Comparison of ENCODE assay signal across 23 cellular contexts in the genomic region with DNA sequence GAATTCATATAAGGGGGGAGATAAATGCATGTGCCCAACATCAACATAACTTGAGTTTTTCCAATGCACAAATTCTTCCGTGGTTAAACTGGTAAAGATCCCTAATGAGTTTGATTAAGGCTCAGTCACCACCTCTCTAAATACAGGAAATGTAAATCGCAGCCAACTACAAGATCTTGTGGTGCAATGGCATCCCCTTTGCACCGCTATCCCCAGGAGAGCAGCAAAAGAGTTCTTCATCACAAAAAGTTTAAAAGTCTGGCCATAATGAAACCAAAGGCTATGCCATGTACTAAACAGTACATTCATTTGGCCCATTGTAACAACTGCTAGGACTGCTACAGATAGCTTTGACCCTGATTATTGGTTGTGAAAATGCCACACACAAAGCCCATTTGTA. TPM values are rescaled to one million over a fixed set of nuclear protein-coding genes. Genes with fewer than 3 reads are reported as not detected.
DNase-seq lines count a peak whose midpoint lies in the region; FAIRE-seq and TF ChIP-seq lines count a peak whose summit lies in the region.
"Had no signal": no experiment of that assay in that cellular context is flagged by ENCODE, and none has a peak within 500 bp of the region (broad histone marks: within the 10 kb centered on the region; RNA-seq: fewer than 3 reads in every experiment).

No MANE protein-coding gene starts in this region.

- H3K4me2 ChIP-seq in Karpas-422 (ENCODE audit: low read depth, low read length, poor library complexity, severe bottlenecking): peak overlapping the region; percentile 77
- H3K4me2 ChIP-seq in mammary epithelial cell (ENCODE audit: insufficient read depth, low read depth, low read length): no peak overlapping the region

- no peaks in the 10 kb centered on the region for H3K27me3 Mint-ChIP-seq in endodermal cell (ENCODE audit: insufficient read depth)
- peaks cover 0 to 3% of the 10 kb centered on the region in 2 donors for H3K27me3 Mint-ChIP-seq in CD4-positive, alpha-beta memory T cell
- H3K27me3 Mint-ChIP-seq: activated CD8-positive, alpha-beta T cell treated with anti-CD3 and anti-CD28 coated beads for 36 hours had no signal

- H4K20me1 ChIP-seq in Karpas-422 (ENCODE audit: insufficient read depth, low read depth, low read length): no peaks in the 10 kb centered on the region
- no peaks in the 10 kb centered on the region for H4K20me1 ChIP-seq in mammary epithelial cell (ENCODE audit: insufficient read depth, low read length)

- H3K4me3 Mint-ChIP-seq in endodermal cell: no peak overlapping the region
- no peak overlapping the region for H3K4me3 Mint-ChIP-seq in CD4-positive, alpha-beta memory T cell
- H3K4me3 Mint-ChIP-seq: activated CD8-positive, alpha-beta T cell treated with anti-CD3 and anti-CD28 coated beads for 36 hours; activated naive CD8-positive, alpha-beta T cell treated with anti-CD3 and anti-CD28 coated beads, Interleukin-2, amount 10 ng/mL, durations not matched to agents 7 days and 5 days had no signal

- no TSS peak for BruUV-seq in mammary epithelial cell (replicated peaks; lab: Mats Ljungman, UMichigan)

- no peak for TF ChIP-seq POLR2A in GM12892 (IDR thresholded peaks at IDR 0.05; ENCODE audit: low read depth, low read length)
- no peak for TF ChIP-seq POLR2A in transverse colon (IDR thresholded peaks at IDR 0.05)

- H3K27ac ChIP-seq in Karpas-422 (ENCODE audit: low read length): peak overlapping the region; percentile 95
- H3K27ac ChIP-seq in endodermal cell (ENCODE audit: low read depth, low read length): no peak overlapping the region
- H3K27ac ChIP-seq in transverse colon: peak overlapping the region; percentile 24 to 56 (median 44)
- no peak overlapping the region for H3K27ac ChIP-seq in CD4-positive, alpha-beta memory T cell (ENCODE audit: low read depth, low read length)
- no peak overlapping the region for H3K27ac ChIP-seq in mammary epithelial cell (ENCODE audit: insufficient read depth, low read depth, low read length)
- H3K27ac ChIP-seq: SJSA1 had no signal

- H2AFZ ChIP-seq in Karpas-422 (ENCODE audit: low read length): peak overlapping the region; percentile 59; the same call in 1 of the 2 replicates
- H2AFZ ChIP-seq in mammary epithelial cell (ENCODE audit: low read depth, low read length): no peak overlapping the region

- H3K9me3 ChIP-seq in Karpas-422 (ENCODE audit: low read length) (no peaks in the 10 kb centered on the region), endodermal cell (ENCODE audit: control insufficient read depth, low read length) (no peaks in the 10 kb centered on the region), transverse colon (no peaks in the 10 kb centered on the region), mammary epithelial cell (replicated peaks; ENCODE audit: insufficient read depth, low read length) (no peaks in the 10 kb centered on the region)
- H3K9me3 ChIP-seq in CD4-positive, alpha-beta memory T cell (ENCODE audit: control insufficient read depth in 1 of 2, low read length in 2 of 2): no peaks in the 10 kb centered on the region
- H3K9me3 ChIP-seq: SJSA1 had no signal

- H3K79me2 ChIP-seq in Karpas-422 (ENCODE audit: low read length) (no peaks in the 10 kb centered on the region), mammary epithelial cell (ENCODE audit: insufficient read depth, low read length) (peaks cover 28% of the 10 kb centered on the region)

- dilution Hi-C loops in mammary epithelial cell (cut with HindIII; ENCODE audit: low sequenced_read_pairs): no loop called here

- intact Hi-C loops in transverse colon (cut with DNase I; ENCODE audit: low total_unique reads): no loop called here
- intact Hi-C loops in CD4-positive, alpha-beta memory T cell (cut with micrococcal nuclease): no loop called here
- intact Hi-C loops in mammary epithelial cell (cut with micrococcal nuclease): no loop called here

- H3K4me1 ChIP-seq in Karpas-422 (ENCODE audit: low read length) (peaks cover 61% of the 10 kb centered on the region), endodermal cell (ENCODE audit: control insufficient read depth, insufficient read depth, low read length) (peaks cover 39% of the 10 kb centered on the region), transverse colon (peaks cover 14 to 69% (median 42%) of the 10 kb centered on the region in 4 donors), mammary epithelial cell (ENCODE audit: insufficient read depth, low read length) (no peaks in the 10 kb centered on the region)
- H3K4me1 ChIP-seq in CD4-positive, alpha-beta memory T cell (ENCODE audit: insufficient read depth, low read length): no peaks in the 10 kb centered on the region

- TF ChIP-seq CTCF in endodermal cell (conservative IDR thresholded peaks at IDR 0.05): no peak
- no peak for TF ChIP-seq CTCF in transverse colon (IDR thresholded peaks at IDR 0.05)
- no peak for TF ChIP-seq CTCF in mammary epithelial cell (conservative IDR thresholded peaks at IDR 0.05 in 1 of 2, IDR thresholded peaks at IDR 0.05 in 1 of 2; ENCODE audit: extremely low read depth in 1 of 2, insufficient read depth in 1 of 2, low read depth in 1 of 2, low read length in 2 of 2)

- H3K9ac ChIP-seq in Karpas-422 (ENCODE audit: low read length) (peak overlapping the region; percentile 43), endodermal cell (ENCODE audit: extremely low read depth, low read length, poor library complexity, severe bottlenecking) (no peak overlapping the region), mammary epithelial cell (ENCODE audit: insufficient read depth, low read length) (no peak overlapping the region)

- peak; percentile 67 for FAIRE-seq in GM12892 (lab: Jason Lieb, UNC)
- FAIRE-seq: RCC 7860, small intestine, TTC549, urothelium cell line had no signal

- no peak for DNase-seq in GM12892 (ENCODE audit: insufficient read length)
- peak; percentile 65 for DNase-seq in Karpas-422
- no peak for DNase-seq in endodermal cell
- DNase-seq in transverse colon: no peak
- no peak for DNase-seq in NCI-H128 (lab: John Stamatoyannopoulos, UW; ENCODE audit: unreplicated experiment)
- no peak for DNase-seq in CD4-positive, alpha-beta memory T cell
- DNase-seq in mammary epithelial cell: no peak
- DNase-seq: activated CD4-positive, alpha-beta T cell treated with anti-CD3 and anti-CD28 coated beads for 1 hour; activated CD8-positive, alpha-beta T cell treated with anti-CD3 and anti-CD28 coated beads for 36 hours; activated naive CD8-positive, alpha-beta T cell treated with anti-CD3 and anti-CD28 coated beads, Interleukin-2, amount 10 ng/mL, durations not matched to agents 7 days and 5 days; DMS 273 treated with DMSO at 0.1 percent for 48 hours; kidney glomerular epithelial cell; NCI-H1436; NCI-H2107; NCI-H510A treated with DMSO at 0.1 percent for 48 hours; NK-92 treated with Interleukin-12 subunit alpha and Interleukin-12 subunit beta, amount 100 ng/mL, for 24 hours; occipital lobe; small intestine; stimulated activated CD4-positive, alpha-beta T cell treated with anti-CD3 and anti-CD28 coated beads, Interleukin-1b, Interleukin-23, amount 100 ng/mL, for 48 hours had no signal

- in situ Hi-C loops in transverse colon (cut with MboI; ENCODE audit: low pct_ligation_motif_present in 1 of 4, low pct_unique_long_range_greater_than_20kb in 1 of 4, low sequenced_read_pairs in 3 of 4) (no loop called here), mammary epithelial cell (cut with MboI; ENCODE audit: low sequenced_read_pairs in 2 of 2) (no loop called here)

- H3K27ac Mint-ChIP-seq in endodermal cell: peak overlapping the region; percentile 24
- H3K27ac Mint-ChIP-seq in CD4-positive, alpha-beta memory T cell: no peak overlapping the region
- H3K27ac Mint-ChIP-seq: activated CD8-positive, alpha-beta T cell treated with anti-CD3 and anti-CD28 coated beads for 36 hours; activated naive CD8-positive, alpha-beta T cell treated with anti-CD3 and anti-CD28 coated beads, Interleukin-2, amount 10 ng/mL, durations not matched to agents 7 days and 5 days had no signal

- no peaks in the 10 kb centered on the region for H3K36me3 ChIP-seq in Karpas-422 (ENCODE audit: insufficient read depth, low read length)
- peaks cover 46% of the 10 kb centered on the region for H3K36me3 ChIP-seq in endodermal cell (ENCODE audit: control insufficient read depth, insufficient read depth, low read length)
- H3K36me3 ChIP-seq in transverse colon: no peaks in the 10 kb centered on the region
- no peaks in the 10 kb centered on the region for H3K36me3 ChIP-seq in CD4-positive, alpha-beta memory T cell (ENCODE audit: insufficient read depth, low read length)
- no peaks in the 10 kb centered on the region for H3K36me3 ChIP-seq in mammary epithelial cell (ENCODE audit: insufficient read depth, low read length)

- TF ChIP-seq EP300 in transverse colon (IDR thresholded peaks at IDR 0.05; ENCODE audit: low read depth): no peak

- peaks cover 31% of the 10 kb centered on the region for H3K36me3 Mint-ChIP-seq in endodermal cell (ENCODE audit: low read depth)
- no peaks in the 10 kb centered on the region for H3K36me3 Mint-ChIP-seq in CD4-positive, alpha-beta memory T cell
- H3K36me3 Mint-ChIP-seq: activated naive CD8-positive, alpha-beta T cell treated with anti-CD3 and anti-CD28 coated beads, Interleukin-2, amount 10 ng/mL, durations not matched to agents 7 days and 5 days had no signal

- H3K4me3 ChIP-seq in Karpas-422 (ENCODE audit: low read length): peak overlapping the region; percentile 22
- no peak overlapping the region for H3K4me3 ChIP-seq in endodermal cell (ENCODE audit: low read length)
- H3K4me3 ChIP-seq in transverse colon: no peak overlapping the region
- no peak overlapping the region for H3K4me3 ChIP-seq in CD4-positive, alpha-beta memory T cell (ENCODE audit: low read length in 2 of 2)
- H3K4me3 ChIP-seq in mammary epithelial cell (replicated peaks in 1 of 3; ENCODE audit: insufficient read depth in 1 of 3, low read depth in 2 of 3, low read length in 3 of 3): no peak overlapping the region
- H3K4me3 ChIP-seq: SJSA1 had no signal

- no peaks in the 10 kb centered on the region for H3K9me2 ChIP-seq in Karpas-422 (replicated peaks; ENCODE audit: insufficient read depth, low read length)

- H3K27me3 ChIP-seq in Karpas-422 (ENCODE audit: low read length): no peaks in the 10 kb centered on the region
- H3K27me3 ChIP-seq in endodermal cell (ENCODE audit: control insufficient read depth, insufficient read depth, low read length, poor library complexity, severe bottlenecking): no peaks in the 10 kb centered on the region
- H3K27me3 ChIP-seq in transverse colon: no peaks in the 10 kb centered on the region
- H3K27me3 ChIP-seq in CD4-positive, alpha-beta memory T cell (ENCODE audit: insufficient read depth, low read length): no peaks in the 10 kb centered on the region
- H3K27me3 ChIP-seq in mammary epithelial cell (ENCODE audit: insufficient read depth, low read length): no peaks in the 10 kb centered on the region
- H3K27me3 ChIP-seq: SJSA1 had no signal

- CTCF ChIA-PET in CD4-positive, alpha-beta memory T cell (lab: Charles Lee; ENCODE audit: partially characterized antibody): no interaction called here
- CTCF ChIA-PET in mammary epithelial cell (lab: Charles Lee; ENCODE audit: low non-redundant PET): no interaction called here

- 53 to 64% methylated on average over 3 of the region's 3 CpGs for WGBS in endodermal cell (ENCODE audit: insufficient coverage in 1 of 2, insufficient read length in 1 of 2), 2 experiments
- WGBS in transverse colon (ENCODE audit: low coverage in 1 of 2), 2 donors: 60% methylated on average over 1 to 3 of the region's 3 CpGs
- WGBS in mammary epithelial cell (ENCODE audit: low coverage, missing lambda C conversion rate): 90% methylated on average over 3 of the region's 3 CpGs

- no peaks in the 10 kb centered on the region for H3K9me3 Mint-ChIP-seq in endodermal cell
- H3K9me3 Mint-ChIP-seq in CD4-positive, alpha-beta memory T cell: peaks cover 0 to 6% (median 0%) of the 10 kb centered on the region in 8 donors
- H3K9me3 Mint-ChIP-seq: activated CD8-positive, alpha-beta T cell treated with anti-CD3 and anti-CD28 coated beads for 36 hours; activated naive CD8-positive, alpha-beta T cell treated with anti-CD3 and anti-CD28 coated beads, Interleukin-2, amount 10 ng/mL, durations not matched to agents 7 days and 5 days had no signal

- POLR2A ChIA-PET in CD4-positive, alpha-beta memory T cell (lab: Charles Lee; ENCODE audit: partially characterized antibody): no interaction called here

- peaks cover 92% of the 10 kb centered on the region for H3K4me1 Mint-ChIP-seq in endodermal cell
- no peaks in the 10 kb centered on the region for H3K4me1 Mint-ChIP-seq in CD4-positive, alpha-beta memory T cell
- H3K4me1 Mint-ChIP-seq: activated naive CD8-positive, alpha-beta T cell treated with anti-CD3 and anti-CD28 coated beads, Interleukin-2, amount 10 ng/mL, durations not matched to agents 7 days and 5 days had no signal

RNA-seq across cellular contexts. Expression of a gene that starts 44.6 kb away (rescaled TPM):
- 12.9 TPM for polyA plus RNA-seq in GM12892 (2012; ENCODE audit: missing spikeins)
- 12.1 and 12.8 TPM in 2 replicates for total RNA-seq in Karpas-422 (2014; rRNA removed; shearing (Covaris generic); ENCODE audit: low replicate concordance)
- total RNA-seq in endodermal cell (100 to 1,000 TPM; 138 to 140 TPM), transverse colon (10 to 100 TPM; 30.6 to 83.2 (median 41.2) TPM), mammary epithelial cell (10 to 100 TPM in 1 of 2 donors, 1 to 10 TPM in 1; 7.0 to 20.0 TPM)
- 85.1 TPM for polyA plus RNA-seq in endodermal cell (2013, experiment 1 of 2)
- 84.0 TPM for polyA plus RNA-seq in endodermal cell (2013, experiment 2 of 2)
- not detected for total RNA-seq in CD4-positive, alpha-beta memory T cell
- not detected for polyA plus RNA-seq in CD4-positive, alpha-beta memory T cell
- 4.4 TPM for polyA plus RNA-seq in mammary epithelial cell
- polyA minus RNA-seq in mammary epithelial cell: 5.8 TPM
- total RNA-seq: activated CD8-positive, alpha-beta T cell treated with anti-CD3 and anti-CD28 coated beads for 36 hours; activated naive CD8-positive, alpha-beta T cell treated with anti-CD3 and anti-CD28 coated beads, Interleukin-2, amount 10 ng/mL, durations not matched to agents 7 days and 5 days had no signal

Comparison
In these comparisons a context has a peak if more than half of its experiments do, and no peak if none do; other contexts are left out.
1. H3K27ac ChIP-seq: peak in Karpas-422 (single experiment) and transverse colon (4 of 4); none in endodermal cell (single experiment), CD4-positive, alpha-beta memory T cell (single experiment) and mammary epithelial cell (single experiment).
2. RNA of a gene that starts 44.6 kb away (total RNA-seq): 138 to 140 TPM in endodermal cell, 30.6 to 83.2 TPM in transverse colon, 7.0 to 20.0 TPM in mammary epithelial cell and 12.1 to 12.8 TPM in Karpas-422; not detected in CD4-positive, alpha-beta memory T cell; every median in the first group is over 4 times any median in the second.